Comparison of ENCODE assay signal across 12 cellular contexts in genomic region chr1:157966034-157966671, GRCh38. TPM values are rescaled to one million over a fixed set of nuclear protein-coding genes. Genes with fewer than 3 reads are reported as not detected.
DNase-seq lines count a peak whose midpoint lies in the region; ATAC-seq and TF ChIP-seq lines count a peak whose summit lies in the region.
"Had no signal": no experiment of that assay in that cellular context is flagged by ENCODE, and none has a peak within 500 bp of the region (broad histone marks: within the 10 kb centered on the region; RNA-seq: fewer than 3 reads in every experiment).

No MANE protein-coding gene starts in this region.

- H3K9me3 ChIP-seq in adrenal gland (replicated peaks in 1 of 3): no peaks in the 10 kb centered on the region
- H3K9me3 ChIP-seq in PC-9 (ENCODE audit: insufficient read depth, low read depth): no peaks in the 10 kb centered on the region
- peaks cover 0 to 7% (median 0%) of the 10 kb centered on the region in 3 donors for H3K9me3 ChIP-seq in gastroesophageal sphincter

- intact Hi-C loops in adrenal gland (cut with DNase I) (loop anchor here (5.0 to 10.0 kb wide), 3 partner anchors 129 to 161 kb away; a partner anchor contains a TSS), PC-9 (cut with micrococcal nuclease; ENCODE audit: unreplicated experiment) (loop anchor here (10.0 kb wide), 2 partner anchors 1039 to 1109 kb away; partner anchors contain the start of genes AIM2 and IFI16)

- H3K36me3 ChIP-seq in adrenal gland (replicated peaks in 1 of 2): no peaks in the 10 kb centered on the region
- H3K36me3 ChIP-seq in PC-9 (ENCODE audit: low read depth): no peaks in the 10 kb centered on the region
- H3K36me3 ChIP-seq in gastroesophageal sphincter: no peaks in the 10 kb centered on the region

- H3K4me1 ChIP-seq in adrenal gland (replicated peaks in 1 of 2) (peaks cover 0 to 18% of the 10 kb centered on the region in 2 donors), PC-9 (replicated peaks; ENCODE audit: insufficient read depth) (no peaks in the 10 kb centered on the region), gastroesophageal sphincter (peaks cover 0 to 20% (median 4%) of the 10 kb centered on the region in 3 donors)

- BruUV-seq in PC-9 (replicated peaks; lab: Mats Ljungman, UMichigan): no TSS peak

- no peaks in the 10 kb centered on the region for H3K79me2 ChIP-seq in PC-9 (ENCODE audit: low read depth)

- TF ChIP-seq POLR2A in adrenal gland (IDR thresholded peaks at IDR 0.05) (no peak), gastroesophageal sphincter (IDR thresholded peaks at IDR 0.05) (no peak)

- no peaks in the 10 kb centered on the region for H3K9me2 ChIP-seq in PC-9 (ENCODE audit: insufficient read depth)

- no peak overlapping the region for H3K4me2 ChIP-seq in PC-9

- H3F3A ChIP-seq in PC-9 (ENCODE audit: insufficient read depth, low read depth): no peaks in the 10 kb centered on the region

- TF ChIP-seq CTCF in adrenal gland (IDR thresholded peaks at IDR 0.05): no peak
- TF ChIP-seq CTCF in PC-9 (conservative IDR thresholded peaks at IDR 0.05): no peak
- TF ChIP-seq CTCF in gastroesophageal sphincter (IDR thresholded peaks at IDR 0.05): no peak

- POLR2A ChIA-PET in PC-9 (lab: Charles Lee; ENCODE audit: unreplicated experiment): no interaction called here

- H3K4me3 ChIP-seq in adrenal gland (no peak overlapping the region), skeletal muscle cell (ENCODE audit: low read depth, low read length) (no peak overlapping the region), PC-9 (no peak overlapping the region), gastroesophageal sphincter (no peak overlapping the region)

- peaks cover 5% of the 10 kb centered on the region for H3K27me3 ChIP-seq in adrenal gland
- peaks cover 18% of the 10 kb centered on the region; the same call in 1 of the 2 replicates for H3K27me3 ChIP-seq in PC-9 (ENCODE audit: insufficient read depth, low read depth)
- H3K27me3 ChIP-seq in gastroesophageal sphincter: peaks cover 27% of the 10 kb centered on the region

- CTCF ChIA-PET in PC-9 (lab: Charles Lee): no interaction called here

- ATAC-seq in HG03196 (IDR thresholded peaks at IDR 0.05; ENCODE audit: unreplicated experiment) (no peak), gastroesophageal sphincter (no peak)
- ATAC-seq: naive thymus-derived CD8-positive, alpha-beta T cell had no signal

- peak; percentile 23 for DNase-seq in ELF-1 (ENCODE audit: low read depth, low spot score)
- peak in 5 of 7 donors; percentile 44 to 54 (median 44) for DNase-seq in adrenal gland
- peak; percentile 64 for DNase-seq in islet precursor cell
- DNase-seq in skeletal muscle cell (ENCODE audit: low read depth): peak; percentile 54
- no peak for DNase-seq in T-helper 1 cell
- no peak for DNase-seq in PC-9
- DNase-seq: activated CD8-positive, alpha-beta memory T cell treated with anti-CD3 and anti-CD28 coated beads, Interleukin-2, amount 50 U/mL, for 48 hours; amygdala; naive thymus-derived CD8-positive, alpha-beta T cell; NCI-H345 had no signal

- no peak overlapping the region for H3K27ac ChIP-seq in adrenal gland
- H3K27ac ChIP-seq in PC-9: no peak overlapping the region
- no peak overlapping the region for H3K27ac ChIP-seq in gastroesophageal sphincter

- no peak for TF ChIP-seq EP300 in gastroesophageal sphincter (IDR thresholded peaks at IDR 0.05)

- no peaks in the 10 kb centered on the region for H4K20me1 ChIP-seq in PC-9 (ENCODE audit: insufficient read depth)

- 50 to 68% (median 56%) methylated on average over 9 of the region's 9 CpGs for WGBS in adrenal gland, 4 donors
- WGBS in gastroesophageal sphincter (ENCODE audit: low coverage in 1 of 2), 2 donors: 49 to 63% methylated on average over 3 to 9 of the region's 9 CpGs

- H2AFZ ChIP-seq in PC-9: no peak overlapping the region

RNA-seq across cellular contexts. Expression of gene KIRREL1, which starts 27.3 kb away (rescaled TPM):
- 10 to 100 TPM; 23.6 to 57.2 (median 50.4) TPM for total RNA-seq in adrenal gland
- 10 to 100 TPM; 10.1 to 13.9 (median 11.2) TPM for polyA plus RNA-seq in adrenal gland
- 25.8 and 30.7 TPM in 2 replicates for total RNA-seq in PC-9 (2021)
- 10 to 100 TPM; 43.1 to 73.1 (median 48.1) TPM for total RNA-seq in gastroesophageal sphincter
- total RNA-seq: naive thymus-derived CD8-positive, alpha-beta T cell had no signal
- polyA plus RNA-seq: naive thymus-derived CD8-positive, alpha-beta T cell had no signal

Comparison
In these comparisons a context has a peak if more than half of its experiments do, and no peak if none do; other contexts are left out.
1. DNase-seq: peak in ELF-1 (single experiment), adrenal gland (5 of 7), islet precursor cell (single experiment) and skeletal muscle cell (single experiment); none in T-helper 1 cell (0 of 5) and PC-9 (0 of 2).